ENCODE assay signal across 10 cellular contexts in the genomic region with DNA sequence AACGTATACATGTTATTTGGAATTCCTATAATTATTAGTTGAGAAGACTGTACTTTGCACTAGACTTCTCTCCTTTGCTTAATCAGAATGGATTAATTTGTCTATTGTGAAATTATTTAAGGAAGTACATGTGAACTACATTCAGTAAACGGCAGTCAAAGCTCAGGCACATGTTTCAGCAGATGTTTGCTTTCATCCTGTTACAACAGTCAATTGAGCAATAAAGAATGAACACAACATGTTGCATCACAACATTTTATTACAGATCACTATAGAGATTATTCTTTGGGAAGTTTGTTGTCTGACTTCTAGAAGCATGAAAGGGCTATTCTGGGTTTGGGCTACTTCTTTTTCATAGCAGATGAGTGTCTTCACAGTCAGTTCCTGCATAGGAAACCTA. TPM values are rescaled to one million over a fixed set of nuclear protein-coding genes. Genes with fewer than 3 reads are reported as not detected.
A peak's percentile ranks its signal among the peaks of the same experiment; 100 is the strongest.
DNase-seq lines count a peak whose midpoint lies in the region; ATAC-seq, FAIRE-seq and TF ChIP-seq lines count a peak whose summit lies in the region.
"Had no signal": no experiment of that assay in that cellular context is flagged by ENCODE, and none has a peak within 500 bp of the region (broad histone marks: within the 10 kb centered on the region; RNA-seq: fewer than 3 reads in every experiment).

No MANE protein-coding gene starts in this region.

- TF ChIP-seq CTCF in pancreas (IDR thresholded peaks at IDR 0.05): no peak

- H3K9me3 ChIP-seq in pancreas: no peaks in the 10 kb centered on the region
- no peaks in the 10 kb centered on the region for H3K9me3 ChIP-seq in MG63

- H3K4me1 ChIP-seq in pancreas: peaks cover 0 to 10% (median 5%) of the 10 kb centered on the region in 3 donors

- 34 to 56% methylated on average over 2 of the region's 2 CpGs for WGBS in pancreas, 2 donors

- H3K27ac Mint-ChIP-seq in effector memory CD8-positive, alpha-beta T cell: peak overlapping the region; percentile 89 to 95

- H3K27me3 ChIP-seq in pancreas (no peaks in the 10 kb centered on the region), MG63 (no peaks in the 10 kb centered on the region)

- peak overlapping the region; percentile 48 to 78 for H3K4me3 Mint-ChIP-seq in effector memory CD8-positive, alpha-beta T cell

- FAIRE-seq in pancreas (lab: Jason Lieb, UNC): peak; percentile 45

- H3K27me3 Mint-ChIP-seq in effector memory CD8-positive, alpha-beta T cell: no peaks in the 10 kb centered on the region

- intact Hi-C loops in pancreas (cut with DNase I): no loop called here

- H3K4me3 ChIP-seq in pancreas: no peak overlapping the region
- H3K4me3 ChIP-seq in MG63: no peak overlapping the region

- H3K27ac ChIP-seq in pancreas: no peak overlapping the region

- peaks cover 22% of the 10 kb centered on the region for H3K36me3 Mint-ChIP-seq in effector memory CD8-positive, alpha-beta T cell (ENCODE audit: insufficient read depth)

- H3K4me1 Mint-ChIP-seq in effector memory CD8-positive, alpha-beta T cell (ENCODE audit: low read depth in 2 of 2): peaks cover 57 to 63% of the 10 kb centered on the region in 2 donors

- DNase-seq in GM04503 (ENCODE audit: low read depth) (peak; percentile 67), NOMO-1 treated with DMSO at 0.1 percent for 48 hours (lab: John Stamatoyannopoulos, UW; ENCODE audit: unreplicated experiment) (peak; percentile 96), pancreas (no peak), NK-92 (lab: John Stamatoyannopoulos, UW; ENCODE audit: unreplicated experiment) (no peak), MG63 (no peak)
- no peak for DNase-seq in effector memory CD8-positive, alpha-beta T cell
- DNase-seq: activated T-cell treated with anti-CD3 and anti-CD28 coated beads, Interleukin-2, amount 50 U/mL, for 48 hours; NCI-H524 had no signal

- peak; percentile 13 for ATAC-seq in effector memory CD8-positive, alpha-beta T cell (replicated peaks)
- peak in 3 of 4 donors; percentile 68 to 88 (median 70) for ATAC-seq in pancreas
- ATAC-seq in GM18909 (IDR thresholded peaks at IDR 0.05; ENCODE audit: poor library complexity, unreplicated experiment): no peak
- ATAC-seq in GM19023 (IDR thresholded peaks at IDR 0.05; ENCODE audit: unreplicated experiment): no peak

- no peaks in the 10 kb centered on the region for H3K36me3 ChIP-seq in pancreas
- no peaks in the 10 kb centered on the region for H3K36me3 ChIP-seq in MG63

- H3K9me3 Mint-ChIP-seq in effector memory CD8-positive, alpha-beta T cell: no peaks in the 10 kb centered on the region

RNA-seq across cellular contexts. Expression of a gene that starts 39.2 kb away (rescaled TPM):
- 10 to 100 TPM; 12.6 to 26.5 (median 17.2) TPM for total RNA-seq in pancreas
- polyA plus RNA-seq in pancreas: 1 to 10 TPM; 6.4 to 8.2 TPM
- 4.3 and 27.5 TPM in 2 replicates for total RNA-seq in MG63 (2014; rRNA removed; shearing (Covaris generic); ENCODE audit: low replicate concordance)

RNA-seq across cellular contexts. Expression of a gene that starts 53.7 kb away (rescaled TPM):
- total RNA-seq in pancreas: 10 to 100 TPM; 30.7 to 67.0 (median 36.1) TPM
- 10 to 100 TPM; 37.5 to 48.3 TPM for polyA plus RNA-seq in pancreas
- 173 and 262 TPM in 2 replicates for total RNA-seq in MG63 (2014; rRNA removed; shearing (Covaris generic); ENCODE audit: low replicate concordance)

Comparison
In these comparisons a context has a peak if more than half of its experiments do, and no peak if none do; other contexts are left out.
1. DNase-seq: peak in GM04503 (single experiment) and NOMO-1 treated with DMSO at 0.1 percent for 48 hours (single experiment); none in effector memory CD8-positive, alpha-beta T cell (0 of 3), pancreas (0 of 6), NK-92 (single experiment) and MG63 (single experiment).
2. ATAC-seq: peak in effector memory CD8-positive, alpha-beta T cell (single experiment) and pancreas (3 of 4); none in GM18909 (single experiment) and GM19023 (single experiment).